8 cellular contexts compared by ENCODE assay signal in the genomic region with DNA sequence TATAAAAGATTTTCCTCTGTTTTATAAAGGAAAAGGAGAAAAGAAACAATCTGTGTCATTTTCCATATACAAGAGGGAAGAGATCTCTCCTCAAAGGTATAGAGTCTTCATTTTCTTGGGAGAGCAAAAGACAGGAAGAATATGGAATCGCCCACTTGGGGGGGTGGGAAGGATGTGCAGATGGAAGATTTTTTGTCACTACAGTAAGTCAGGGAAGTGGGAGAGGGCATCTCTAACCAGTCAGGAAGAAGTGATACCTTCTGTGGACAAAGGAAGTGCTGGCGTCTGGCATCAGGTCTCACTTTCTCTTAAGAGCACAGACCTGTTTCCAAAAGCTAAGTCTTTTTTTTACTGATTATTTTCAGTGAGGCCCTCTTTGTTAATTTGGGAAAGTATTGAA. TPM values are rescaled to one million over a fixed set of nuclear protein-coding genes. Genes with fewer than 3 reads are reported as not detected.
DNase-seq lines count a peak whose midpoint lies in the region; ATAC-seq and TF ChIP-seq lines count a peak whose summit lies in the region.

No MANE protein-coding gene starts in this region.

- no peak for DNase-seq in heart right ventricle
- DNase-seq in Right ventricle myocardium superior = no peak
- DNase-seq in activated CD4-positive, alpha-beta memory T cell treated with anti-CD3 and anti-CD28 coated beads, Interleukin-2, amount 10 ng/mL, durations not matched to agents 7 days and 5 days = no peak
- DNase-seq in immature natural killer cell = no peak
- no peak for DNase-seq in type B pancreatic cell (ENCODE audit: extremely low spot score, unreplicated experiment)
- DNase-seq in globus pallidus (ENCODE audit: low spot score) = no peak
- no peak for DNase-seq in cerebellar nuclear complex (lab: John Stamatoyannopoulos, UW)

- TF ChIP-seq CTCF in heart right ventricle (IDR thresholded peaks at IDR 0.05) (no peak), type B pancreatic cell (conservative IDR thresholded peaks at IDR 0.05) (no peak)

- H3K27ac Mint-ChIP-seq in activated CD4-positive, alpha-beta memory T cell treated with anti-CD3 and anti-CD28 coated beads, Interleukin-2, amount 10 ng/mL, durations not matched to agents 7 days and 5 days = peak overlapping the region; percentile 86
- H3K27ac Mint-ChIP-seq in immature natural killer cell (peak overlapping the region; percentile 79 to 97 (median 92)), type B pancreatic cell (peak overlapping the region; percentile 98)

- CTCF ChIA-PET in activated CD4-positive, alpha-beta memory T cell treated with anti-CD3 and anti-CD28 coated beads, Interleukin-2, amount 10 ng/mL, durations not matched to agents 7 days and 5 days (lab: Charles Lee) = no interaction called here

- H3K36me3 ChIP-seq in heart right ventricle = peaks cover 0 to 35% (median 0%) of the 10 kb centered on the region in 9 donors

- intact Hi-C loops in heart right ventricle (cut with DNase I) = loop anchor here in 2 of 10 donors (10.0 kb wide), 2 partner anchors 74 to 196 kb away; partner anchors contain the start of gene YWHAH (in 1 of the 2)
- intact Hi-C loops in Right ventricle myocardium superior (cut with DNase I) = no loop called here

- POLR2A ChIA-PET in activated CD4-positive, alpha-beta memory T cell treated with anti-CD3 and anti-CD28 coated beads, Interleukin-2, amount 10 ng/mL, durations not matched to agents 7 days and 5 days (lab: Charles Lee) = interaction anchor here (1.0 to 3.4 kb wide), 5 partner anchors 10 to 195 kb away, joined by 3 to 15 read pairs (median 4); partner anchors contain the start of gene PISD

- H3K36me3 Mint-ChIP-seq in activated CD4-positive, alpha-beta memory T cell treated with anti-CD3 and anti-CD28 coated beads, Interleukin-2, amount 10 ng/mL, durations not matched to agents 7 days and 5 days (ENCODE audit: low read depth) = peaks cover 30% of the 10 kb centered on the region
- H3K36me3 Mint-ChIP-seq in immature natural killer cell (peaks cover 0 to 3% (median 0%) of the 10 kb centered on the region in 3 donors), type B pancreatic cell (peaks cover 9% of the 10 kb centered on the region)

- H3K27ac ChIP-seq in heart right ventricle = peak overlapping the region in 5 of 10 donors; percentile 21 to 98 (median 90)

- no peaks in the 10 kb centered on the region for H3K27me3 ChIP-seq in heart right ventricle

- no peaks in the 10 kb centered on the region for H3K27me3 Mint-ChIP-seq in activated CD4-positive, alpha-beta memory T cell treated with anti-CD3 and anti-CD28 coated beads, Interleukin-2, amount 10 ng/mL, durations not matched to agents 7 days and 5 days
- H3K27me3 Mint-ChIP-seq in immature natural killer cell (ENCODE audit: low read depth in 3 of 3) (peaks cover 5 to 6% (median 6%) of the 10 kb centered on the region in 3 donors), type B pancreatic cell (no peaks in the 10 kb centered on the region)

- 20 to 31% methylated on average over 2 of the region's 2 CpGs for WGBS in heart right ventricle, 2 donors

- peak overlapping the region; percentile 91 for H3K4me3 Mint-ChIP-seq in activated CD4-positive, alpha-beta memory T cell treated with anti-CD3 and anti-CD28 coated beads, Interleukin-2, amount 10 ng/mL, durations not matched to agents 7 days and 5 days
- peak overlapping the region; percentile 89 to 98 (median 92) for H3K4me3 Mint-ChIP-seq in immature natural killer cell
- peak overlapping the region; percentile 95 for H3K4me3 Mint-ChIP-seq in type B pancreatic cell

- peaks cover 6 to 53% (median 38%) of the 10 kb centered on the region in 9 donors for H3K4me1 ChIP-seq in heart right ventricle

- H3K9me3 Mint-ChIP-seq in activated CD4-positive, alpha-beta memory T cell treated with anti-CD3 and anti-CD28 coated beads, Interleukin-2, amount 10 ng/mL, durations not matched to agents 7 days and 5 days = no peaks in the 10 kb centered on the region
- H3K9me3 Mint-ChIP-seq in immature natural killer cell (no peaks in the 10 kb centered on the region), type B pancreatic cell (no peaks in the 10 kb centered on the region)

- H3K4me1 Mint-ChIP-seq in activated CD4-positive, alpha-beta memory T cell treated with anti-CD3 and anti-CD28 coated beads, Interleukin-2, amount 10 ng/mL, durations not matched to agents 7 days and 5 days = peaks cover 57% of the 10 kb centered on the region
- H3K4me1 Mint-ChIP-seq in immature natural killer cell (peaks cover 48 to 57% of the 10 kb centered on the region in 2 donors), type B pancreatic cell (ENCODE audit: unreplicated experiment) (peaks cover 44% of the 10 kb centered on the region)

- no peak for ATAC-seq in heart right ventricle
- ATAC-seq in Right ventricle myocardium superior (ENCODE audit: poor library complexity) = no peak
- ATAC-seq in GM19328 (IDR thresholded peaks at IDR 0.05; ENCODE audit: unreplicated experiment) = no peak

- no peaks in the 10 kb centered on the region for H3K9me3 ChIP-seq in heart right ventricle

- H3K4me3 ChIP-seq in heart right ventricle = peak overlapping the region in 8 of 10 donors; percentile 68 to 98 (median 90)

RNA-seq across cellular contexts. Expression of gene PRR14L, which starts 1.4 kb away (rescaled TPM):
- total RNA-seq in heart right ventricle (10 to 100 TPM; 10.9 to 19.6 (median 17.3) TPM), Right ventricle myocardium superior (17.8 TPM), type B pancreatic cell (ENCODE audit: low replicate concordance) (68.9 and 80.9 TPM in 2 replicates)
- polyA plus RNA-seq in heart right ventricle (1 to 10 TPM; 4.0 to 9.4 TPM), immature natural killer cell (10 to 100 TPM; 13.7 to 41.7 (median 14.1) TPM)
- 10 to 100 TPM; 56.3 to 61.3 TPM for total RNA-seq in activated CD4-positive, alpha-beta memory T cell treated with anti-CD3 and anti-CD28 coated beads, Interleukin-2, amount 10 ng/mL, durations not matched to agents 7 days and 5 days

RNA-seq across cellular contexts. Expression of gene DEPDC5, which starts 5.3 kb away (rescaled TPM):
- total RNA-seq in heart right ventricle = 10 to 100 TPM; 11.1 to 19.1 (median 15.1) TPM
- 1 to 10 TPM; 6.2 to 7.8 TPM for polyA plus RNA-seq in heart right ventricle
- 10.8 TPM for total RNA-seq in Right ventricle myocardium superior
- 10 to 100 TPM; 32.8 to 33.7 TPM for total RNA-seq in activated CD4-positive, alpha-beta memory T cell treated with anti-CD3 and anti-CD28 coated beads, Interleukin-2, amount 10 ng/mL, durations not matched to agents 7 days and 5 days
- polyA plus RNA-seq in immature natural killer cell = 10 to 100 TPM in 1 of 3 donors, 1 to 10 TPM in 2; 3.0 to 14.3 (median 3.9) TPM
- total RNA-seq in type B pancreatic cell (ENCODE audit: low replicate concordance) = 35.5 and 40.6 TPM in 2 replicates
